2 cellular contexts compared by ENCODE assay signal in genomic region chr17:16345565-16345964, GRCh38.
TF ChIP-seq lines count a peak whose summit lies in the region.

No MANE protein-coding gene starts in this region.

TF ChIP-seq in A549, 52 proteins besides CTCF, POLR2A, EP300 and RAD21:
- TF ChIP-seq HOXA7 (CRISPR knock-in tag; IDR thresholded peaks at IDR 0.05) (no peak), TFCP2L1 (CRISPR knock-in tag; IDR thresholded peaks at IDR 0.05) (0 out of 2 replicates have a peak, but pooled peaks have one; percentile 28)

TF ChIP-seq in K562, 482 proteins besides CTCF, POLR2A, EP300 and RAD21:
- TF ChIP-seq POLR2AphosphoS2 (IDR thresholded peaks at IDR 0.05; ENCODE audit: low read length) (0 out of 2 replicates have a peak, but pooled peaks have one; percentile 42), E2F8 (IDR thresholded peaks at IDR 0.05; ENCODE audit: low read depth, partially characterized antibody) (no peak), ZBTB8A (IDR thresholded peaks at IDR 0.05; ENCODE audit: partially characterized antibody) (no peak)
